ENCODE assay signal across 11 cellular contexts in the genomic region with DNA sequence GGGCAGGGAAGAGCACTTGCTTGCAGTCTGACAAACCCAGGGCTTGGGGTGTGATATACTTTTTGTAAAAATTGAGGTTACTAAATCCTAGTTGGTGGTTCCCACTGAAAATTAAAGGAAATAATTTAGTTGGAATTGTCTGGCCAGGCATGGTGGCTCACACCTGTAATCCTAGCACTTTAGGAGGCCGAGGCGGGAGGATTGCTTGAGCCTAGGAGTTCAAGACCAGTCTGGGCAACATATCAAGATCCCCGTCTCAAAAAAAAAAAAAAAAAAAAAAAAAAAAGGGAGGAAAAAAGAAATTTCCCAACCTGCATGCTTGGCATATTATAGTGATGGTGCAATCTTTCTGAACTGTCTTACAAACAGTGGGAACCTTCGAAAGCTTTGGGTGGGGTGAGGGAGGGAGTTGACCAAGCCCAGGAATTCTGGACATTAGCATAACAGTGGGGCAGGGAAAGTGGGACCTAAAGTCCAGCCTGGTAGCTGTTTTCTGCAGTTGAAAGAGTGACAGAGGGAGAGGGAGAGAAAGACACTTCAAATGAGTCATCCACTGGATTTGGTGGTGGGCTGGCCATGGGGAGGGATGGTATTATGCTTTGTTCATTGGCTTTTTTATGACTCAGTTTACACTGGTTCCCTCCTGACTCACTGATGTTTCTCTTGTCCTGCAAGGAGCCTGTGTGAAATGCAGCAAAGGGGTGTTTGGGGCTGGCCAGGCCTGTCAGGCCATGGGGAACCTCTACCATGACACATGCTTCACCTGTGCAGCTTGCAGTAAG. TPM values are rescaled to one million over a fixed set of nuclear protein-coding genes. Genes with fewer than 3 reads are reported as not detected.
DNase-seq lines count a peak whose midpoint lies in the region; ATAC-seq, FAIRE-seq and TF ChIP-seq lines count a peak whose summit lies in the region.
"Had no signal": no experiment of that assay in that cellular context is flagged by ENCODE, and none has a peak within 500 bp of the region (broad histone marks: within the 10 kb centered on the region; RNA-seq: fewer than 3 reads in every experiment).

No MANE protein-coding gene starts in this region.

- no peak overlapping the region for H2AFZ ChIP-seq in ACC112 (ENCODE audit: low read length, unreplicated experiment)

- no peaks in the 10 kb centered on the region for H3K27me3 Mint-ChIP-seq in activated T-helper 2 cell treated with anti-CD3 and anti-CD28 coated beads, Interferon-gamma antibody, Interleukin-2, Interleukin-4, amounts not matched to agents 10 μg/mL and 5 μg/mL and 100 μg/mL, durations not matched to agents 14 hours and 24 hours and 36 hours (ENCODE audit: low read depth)
- H3K27me3 Mint-ChIP-seq: CD4-positive, alpha-beta memory T cell had no signal

- TF ChIP-seq CTCF in bronchial epithelial cell (IDR thresholded peaks at IDR 0.05; ENCODE audit: insufficient read depth, low read length, severe bottlenecking) (no peak), kidney epithelial cell (IDR thresholded peaks at IDR 0.05; ENCODE audit: insufficient read depth, low read length, poor library complexity, severe bottlenecking) (no peak)

- no peaks in the 10 kb centered on the region for H3K9me3 Mint-ChIP-seq in activated T-helper 2 cell treated with anti-CD3 and anti-CD28 coated beads, Interferon-gamma antibody, Interleukin-2, Interleukin-4, amounts not matched to agents 10 μg/mL and 5 μg/mL and 100 μg/mL, durations not matched to agents 14 hours and 24 hours and 36 hours
- H3K9me3 Mint-ChIP-seq: CD4-positive, alpha-beta memory T cell had no signal

- peaks cover 17% of the 10 kb centered on the region for H3K4me1 Mint-ChIP-seq in activated T-helper 2 cell treated with anti-CD3 and anti-CD28 coated beads, Interferon-gamma antibody, Interleukin-2, Interleukin-4, amounts not matched to agents 10 μg/mL and 5 μg/mL and 100 μg/mL, durations not matched to agents 14 hours and 24 hours and 36 hours (ENCODE audit: low read depth)

- peaks cover 23% of the 10 kb centered on the region for H3K79me2 ChIP-seq in ACC112 (ENCODE audit: control insufficient read depth, insufficient read depth, low read length, unreplicated experiment)

- intact Hi-C loops in activated T-helper 2 cell treated with anti-CD3 and anti-CD28 coated beads, Interferon-gamma antibody, Interleukin-2, Interleukin-4, amounts not matched to agents 10 μg/mL and 5 μg/mL and 100 μg/mL, durations not matched to agents 14 hours and 24 hours and 36 hours (cut with micrococcal nuclease) = no loop called here

- peaks cover 34% of the 10 kb centered on the region for H3K36me3 Mint-ChIP-seq in activated T-helper 2 cell treated with anti-CD3 and anti-CD28 coated beads, Interferon-gamma antibody, Interleukin-2, Interleukin-4, amounts not matched to agents 10 μg/mL and 5 μg/mL and 100 μg/mL, durations not matched to agents 14 hours and 24 hours and 36 hours (ENCODE audit: low read depth)

- no peak overlapping the region for H3K4me3 Mint-ChIP-seq in activated T-helper 2 cell treated with anti-CD3 and anti-CD28 coated beads, Interferon-gamma antibody, Interleukin-2, Interleukin-4, amounts not matched to agents 10 μg/mL and 5 μg/mL and 100 μg/mL, durations not matched to agents 14 hours and 24 hours and 36 hours (ENCODE audit: low read depth)
- H3K4me3 Mint-ChIP-seq: CD4-positive, alpha-beta memory T cell had no signal

- no peak overlapping the region for H3K27ac Mint-ChIP-seq in activated T-helper 2 cell treated with anti-CD3 and anti-CD28 coated beads, Interferon-gamma antibody, Interleukin-2, Interleukin-4, amounts not matched to agents 10 μg/mL and 5 μg/mL and 100 μg/mL, durations not matched to agents 14 hours and 24 hours and 36 hours

- peak overlapping the region; percentile 68 for H3K27ac ChIP-seq in ACC112 (ENCODE audit: low read depth, low read length)
- H3K27ac ChIP-seq: neutrophil had no signal

- DNase-seq in HT1080 (ENCODE audit: low read depth) = peak; percentile 72
- peak; percentile 83 for DNase-seq in bronchial epithelial cell (ENCODE audit: low read depth)
- DNase-seq in kidney epithelial cell (ENCODE audit: low read depth) = peak; percentile 71
- no peak for DNase-seq in activated T-helper 2 cell treated with anti-CD3 and anti-CD28 coated beads, Interferon-gamma antibody, Interleukin-2, Interleukin-4, amounts not matched to agents 10 μg/mL and 5 μg/mL and 100 μg/mL, durations not matched to agents 14 hours and 24 hours and 36 hours (ENCODE audit: low spot score)
- DNase-seq in DMS 273 treated with DMSO at 0.1 percent for 48 hours (lab: John Stamatoyannopoulos, UW) = no peak
- DNase-seq: CD4-positive, alpha-beta memory T cell; NCI-H1436 had no signal

- FAIRE-seq in bronchial epithelial cell (lab: Jason Lieb, UNC) = no peak

- peaks cover 31% of the 10 kb centered on the region for H3K4me1 ChIP-seq in ACC112 (ENCODE audit: control insufficient read depth, insufficient read depth, low read length, unreplicated experiment)

- H3K36me3 ChIP-seq in ACC112 (ENCODE audit: insufficient read depth, low read length) (peaks cover 7% of the 10 kb centered on the region), bronchial epithelial cell (ENCODE audit: control insufficient read depth, insufficient read depth, low read length) (peaks cover 2% of the 10 kb centered on the region), kidney epithelial cell (ENCODE audit: control insufficient read depth, insufficient read depth, low read length) (no peaks in the 10 kb centered on the region)
- H3K36me3 ChIP-seq: neutrophil had no signal

- H3K4me3 ChIP-seq in ACC112 (ENCODE audit: low read depth, low read length) (no peak overlapping the region), bronchial epithelial cell (ENCODE audit: low read depth, low read length) (no peak overlapping the region), kidney epithelial cell (ENCODE audit: low read depth, low read length) (no peak overlapping the region)

- ATAC-seq in HG03280 (IDR thresholded peaks at IDR 0.05; ENCODE audit: unreplicated experiment) = no peak
- no peak for ATAC-seq in HG03457 (IDR thresholded peaks at IDR 0.05; ENCODE audit: unreplicated experiment)

- H3K27me3 ChIP-seq in ACC112 (ENCODE audit: insufficient read depth, low read length) = no peaks in the 10 kb centered on the region
- no peaks in the 10 kb centered on the region for H3K27me3 ChIP-seq in bronchial epithelial cell (ENCODE audit: control insufficient read depth, insufficient read depth, low read length)
- no peaks in the 10 kb centered on the region for H3K27me3 ChIP-seq in kidney epithelial cell (ENCODE audit: control insufficient read depth, insufficient read depth, low read length)

RNA-seq across cellular contexts. Expression of gene LIMD1, which starts 41.1 kb away (rescaled TPM):
- 23.4 and 27.3 TPM in 2 replicates for total RNA-seq in HT1080 (2014; rRNA removed; shearing (Covaris generic))
- polyA plus RNA-seq in HT1080 (2015; cell fraction: cytosol; rRNA removed) = 9.6 and 12.0 TPM in 2 replicates
- polyA plus RNA-seq in HT1080 (2015; cell fraction: nucleus; rRNA removed) = 42.5 and 46.1 TPM in 2 replicates
- total RNA-seq in bronchial epithelial cell (6.8 and 8.2 TPM in 2 replicates), kidney epithelial cell (22.7 and 24.7 TPM in 2 replicates)
- total RNA-seq in activated T-helper 2 cell treated with anti-CD3 and anti-CD28 coated beads, Interferon-gamma antibody, Interleukin-2, Interleukin-4, amounts not matched to agents 10 μg/mL and 5 μg/mL and 100 μg/mL, durations not matched to agents 14 hours and 24 hours and 36 hours = 42.3 and 43.2 TPM in 2 replicates

RNA-seq across cellular contexts. Expression of gene SACM1L, which starts 53.5 kb away (rescaled TPM):
- 29.5 and 33.1 TPM in 2 replicates for total RNA-seq in HT1080 (2014; rRNA removed; shearing (Covaris generic))
- polyA plus RNA-seq in HT1080 (2015; cell fraction: cytosol; rRNA removed) = 23.6 and 28.1 TPM in 2 replicates
- polyA plus RNA-seq in HT1080 (2015; cell fraction: nucleus; rRNA removed) = 55.2 and 59.8 TPM in 2 replicates
- total RNA-seq in bronchial epithelial cell = 26.6 and 30.6 TPM in 2 replicates
- total RNA-seq in kidney epithelial cell = 19.8 and 27.8 TPM in 2 replicates
- 105 and 107 TPM in 2 replicates for total RNA-seq in activated T-helper 2 cell treated with anti-CD3 and anti-CD28 coated beads, Interferon-gamma antibody, Interleukin-2, Interleukin-4, amounts not matched to agents 10 μg/mL and 5 μg/mL and 100 μg/mL, durations not matched to agents 14 hours and 24 hours and 36 hours

Comparison
In these comparisons a context has a peak if more than half of its experiments do, and no peak if none do; other contexts are left out.
1. DNase-seq: peak in HT1080 (single experiment), bronchial epithelial cell (single experiment) and kidney epithelial cell (single experiment); none in activated T-helper 2 cell treated with anti-CD3 and anti-CD28 coated beads, Interferon-gamma antibody, Interleukin-2, Interleukin-4, amounts not matched to agents 10 μg/mL and 5 μg/mL and 100 μg/mL, durations not matched to agents 14 hours and 24 hours and 36 hours (single experiment) and DMS 273 treated with DMSO at 0.1 percent for 48 hours (single experiment).